18 cellular contexts compared by ENCODE assay signal in the genomic region with DNA sequence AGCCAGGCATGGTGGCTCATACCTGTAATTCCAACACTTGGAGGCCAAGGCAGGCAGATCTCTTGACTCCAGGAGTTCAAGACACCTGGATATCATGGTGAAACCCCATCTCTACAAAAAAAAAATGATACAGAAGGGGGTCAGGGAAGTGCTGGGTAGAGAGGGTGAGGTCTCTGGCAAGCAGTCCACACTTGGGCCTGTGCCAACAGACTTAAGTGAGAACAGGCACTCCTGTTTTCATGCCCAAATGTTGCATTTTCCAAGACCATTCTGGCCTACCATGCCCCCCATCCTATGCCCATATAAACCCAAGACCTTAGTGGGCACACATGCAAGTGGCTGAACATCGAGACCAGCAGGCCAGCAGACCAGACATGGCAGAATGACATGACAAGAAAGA. TPM values are rescaled to one million over a fixed set of nuclear protein-coding genes. Genes with fewer than 3 reads are reported as not detected.
A peak's percentile ranks its signal among the peaks of the same experiment; 100 is the strongest.
DNase-seq lines count a peak whose midpoint lies in the region; ATAC-seq, FAIRE-seq and TF ChIP-seq lines count a peak whose summit lies in the region.
"Had no signal": no experiment of that assay in that cellular context is flagged by ENCODE, and none has a peak within 500 bp of the region (broad histone marks: within the 10 kb centered on the region; RNA-seq: fewer than 3 reads in every experiment).

No MANE protein-coding gene starts in this region.

- no peaks in the 10 kb centered on the region for H3K36me3 ChIP-seq in K562 (ENCODE audit: control insufficient read depth, insufficient read depth, low read length)
- H3K36me3 ChIP-seq in thyroid gland: no peaks in the 10 kb centered on the region

- BruUV-seq in K562 (replicated peaks; lab: Mats Ljungman, UMichigan): no TSS peak

- TF ChIP-seq CTCF in K562 (IDR thresholded peaks at IDR 0.05 in 2 of 3, conservative IDR thresholded peaks at IDR 0.05 in 1 of 3; ENCODE audit: insufficient read depth in 2 of 3, low read depth in 1 of 3, low read length in 3 of 3): no peak
- no peak for TF ChIP-seq CTCF in thyroid gland (IDR thresholded peaks at IDR 0.05)
- TF ChIP-seq CTCF in CD4-positive, alpha-beta T cell (IDR thresholded peaks at IDR 0.05): no peak

- POLR2A ChIA-PET in K562 (lab: Yijun Ruan, JAX): no interaction called here
- POLR2A ChIA-PET in CD4-positive, alpha-beta T cell (lab: Charles Lee): no interaction called here

- no peak overlapping the region for H3K27ac ChIP-seq in right cardiac atrium (ENCODE audit: low read length)
- H3K27ac ChIP-seq in K562 (ENCODE audit: extremely low read depth, low read depth, low read length): no peak overlapping the region
- H3K27ac ChIP-seq in thyroid gland: no peak overlapping the region
- no peak overlapping the region for H3K27ac ChIP-seq in CD4-positive, alpha-beta T cell (ENCODE audit: low read depth, low read length)
- H3K27ac ChIP-seq: C4-2B had no signal

- H2AFZ ChIP-seq in K562 (ENCODE audit: low read depth, low read length): no peak overlapping the region

- no peaks in the 10 kb centered on the region for H3K9me3 ChIP-seq in right cardiac atrium (ENCODE audit: control insufficient read depth, low read length)
- H3K9me3 ChIP-seq in K562 (replicated peaks; ENCODE audit: control insufficient read depth, insufficient read depth, low read depth, low read length): no peaks in the 10 kb centered on the region
- no peaks in the 10 kb centered on the region for H3K9me3 ChIP-seq in thyroid gland
- no peaks in the 10 kb centered on the region for H3K9me3 ChIP-seq in CD4-positive, alpha-beta T cell (ENCODE audit: control insufficient read depth, low read length)

- DNase-seq in NCI-H82 (lab: John Stamatoyannopoulos, UW) (peak; percentile 26), NCI-H82 treated with DMSO at 0.1 percent for 48 hours (lab: John Stamatoyannopoulos, UW; ENCODE audit: unreplicated experiment) (no peak), right cardiac atrium (peak in 2 of 3 donors; percentile 20 to 46), left cardiac atrium (no peak), K562 (ENCODE audit: extremely low read depth in 1 of 4, low spot score in 3 of 4) (no peak), thyroid gland (peak; percentile 12 to 13)
- no peak for DNase-seq in CD4-positive, alpha-beta T cell
- no peak for DNase-seq in activated T-helper 2 cell treated with anti-CD3 and anti-CD28 coated beads, Interferon-gamma antibody, Interleukin-2, Interleukin-4, amounts not matched to agents 10 μg/mL and 5 μg/mL and 100 μg/mL, durations not matched to agents 14 hours and 24 hours and 36 hours (ENCODE audit: low spot score)
- DNase-seq: ACHN, DMS53, DND-41, EL, H9 had no signal

- no peak for TF ChIP-seq EP300 in K562 (IDR thresholded peaks at IDR 0.05; ENCODE audit: low read length)

- no peak overlapping the region for H3K4me2 ChIP-seq in K562 (ENCODE audit: insufficient read depth, low read length)

- in situ Hi-C loops in K562 (cut with MboI): no loop called here

- no peaks in the 10 kb centered on the region for H3K9me1 ChIP-seq in K562 (ENCODE audit: control insufficient read depth, insufficient read depth, low read length)

- H3K79me2 ChIP-seq in K562 (ENCODE audit: control insufficient read depth, insufficient read depth, low read length): no peaks in the 10 kb centered on the region

- CTCF ChIA-PET in K562 (lab: Yijun Ruan, JAX; ENCODE audit: low intra/inter-chr PET ratio): no interaction called here
- CTCF ChIA-PET in CD4-positive, alpha-beta T cell (lab: Charles Lee): no interaction called here

- H3K27me3 Mint-ChIP-seq in CD4-positive, alpha-beta T cell: peaks cover 6% of the 10 kb centered on the region
- H3K27me3 Mint-ChIP-seq in activated T-helper 2 cell treated with anti-CD3 and anti-CD28 coated beads, Interferon-gamma antibody, Interleukin-2, Interleukin-4, amounts not matched to agents 10 μg/mL and 5 μg/mL and 100 μg/mL, durations not matched to agents 14 hours and 24 hours and 36 hours (ENCODE audit: low read depth): peaks cover 3% of the 10 kb centered on the region

- H3K4me1 ChIP-seq in right cardiac atrium (ENCODE audit: control insufficient read depth, insufficient read depth, low read length) (no peaks in the 10 kb centered on the region), K562 (replicated peaks in 1 of 2; ENCODE audit: control insufficient read depth in 2 of 2, insufficient read depth in 2 of 2, low read length in 2 of 2) (peaks cover 3% of the 10 kb centered on the region in 2 experiments; a peak in 2 of 5 replicates), thyroid gland (peaks cover 2 to 4% of the 10 kb centered on the region in 2 donors)

- no peaks in the 10 kb centered on the region for H4K20me1 ChIP-seq in K562 (replicated peaks; ENCODE audit: control insufficient read depth, insufficient read depth, low read length)

- TF ChIP-seq RAD21 in K562 (CRISPR knock-in tag; conservative IDR thresholded peaks at IDR 0.05 in 1 of 2, IDR thresholded peaks at IDR 0.05 in 1 of 2): no peak

- H3K4me3 ChIP-seq in right cardiac atrium (ENCODE audit: low read length): no peak overlapping the region
- no peak overlapping the region for H3K4me3 ChIP-seq in K562
- H3K4me3 ChIP-seq in thyroid gland (replicated peaks in 1 of 3): no peak overlapping the region
- H3K4me3 ChIP-seq: GM12878 had no signal

- H3K27ac Mint-ChIP-seq in CD4-positive, alpha-beta T cell: no peak overlapping the region
- H3K27ac Mint-ChIP-seq in activated T-helper 2 cell treated with anti-CD3 and anti-CD28 coated beads, Interferon-gamma antibody, Interleukin-2, Interleukin-4, amounts not matched to agents 10 μg/mL and 5 μg/mL and 100 μg/mL, durations not matched to agents 14 hours and 24 hours and 36 hours: no peak overlapping the region
- H3K27ac Mint-ChIP-seq: CD4-positive, alpha-beta memory T cell; H9 had no signal

- H3K9me3 Mint-ChIP-seq in CD4-positive, alpha-beta T cell: no peaks in the 10 kb centered on the region
- H3K9me3 Mint-ChIP-seq in activated T-helper 2 cell treated with anti-CD3 and anti-CD28 coated beads, Interferon-gamma antibody, Interleukin-2, Interleukin-4, amounts not matched to agents 10 μg/mL and 5 μg/mL and 100 μg/mL, durations not matched to agents 14 hours and 24 hours and 36 hours: no peaks in the 10 kb centered on the region
- H3K9me3 Mint-ChIP-seq: CD4-positive, alpha-beta memory T cell had no signal

- H3K4me3 Mint-ChIP-seq in CD4-positive, alpha-beta T cell: no peak overlapping the region
- no peak overlapping the region for H3K4me3 Mint-ChIP-seq in activated T-helper 2 cell treated with anti-CD3 and anti-CD28 coated beads, Interferon-gamma antibody, Interleukin-2, Interleukin-4, amounts not matched to agents 10 μg/mL and 5 μg/mL and 100 μg/mL, durations not matched to agents 14 hours and 24 hours and 36 hours (ENCODE audit: low read depth)
- H3K4me3 Mint-ChIP-seq: CD4-positive, alpha-beta memory T cell; H9 had no signal

- no peak for FAIRE-seq in K562 (lab: Jason Lieb, UNC)
- FAIRE-seq: A204.1, GM12878, H1 had no signal

- ATAC-seq in right cardiac atrium (no peak), left cardiac atrium (no peak), K562 (no peak)
- ATAC-seq in CD4-positive, alpha-beta T cell (ENCODE audit: poor library complexity): no peak
- ATAC-seq: GM12878 had no signal

- 94% methylated on average over 1 of the region's 1 CpG for WGBS in right cardiac atrium
- WGBS in K562 (ENCODE audit: insufficient coverage, low coverage, missing lambda C conversion rate): 71% methylated on average over 1 of the region's 1 CpG
- WGBS in thyroid gland, 2 donors: 93 to 95% methylated on average over 1 of the region's 1 CpG

- H3K4me1 Mint-ChIP-seq in CD4-positive, alpha-beta T cell (ENCODE audit: low read depth): peaks cover 6% of the 10 kb centered on the region
- peaks cover 5% of the 10 kb centered on the region for H3K4me1 Mint-ChIP-seq in activated T-helper 2 cell treated with anti-CD3 and anti-CD28 coated beads, Interferon-gamma antibody, Interleukin-2, Interleukin-4, amounts not matched to agents 10 μg/mL and 5 μg/mL and 100 μg/mL, durations not matched to agents 14 hours and 24 hours and 36 hours (ENCODE audit: low read depth)

- intact Hi-C loops in right cardiac atrium (cut with DNase I): no loop called here
- intact Hi-C loops in left cardiac atrium (cut with DNase I): no loop called here
- intact Hi-C loops in K562 (cut with micrococcal nuclease): no loop called here
- intact Hi-C loops in thyroid gland (cut with DNase I): no loop called here
- intact Hi-C loops in CD4-positive, alpha-beta T cell (cut with DNase I, micrococcal nuclease): no loop called here
- intact Hi-C loops in activated T-helper 2 cell treated with anti-CD3 and anti-CD28 coated beads, Interferon-gamma antibody, Interleukin-2, Interleukin-4, amounts not matched to agents 10 μg/mL and 5 μg/mL and 100 μg/mL, durations not matched to agents 14 hours and 24 hours and 36 hours (cut with micrococcal nuclease): no loop called here

- no peaks in the 10 kb centered on the region for H3K36me3 Mint-ChIP-seq in CD4-positive, alpha-beta T cell (ENCODE audit: low read depth)
- H3K36me3 Mint-ChIP-seq in activated T-helper 2 cell treated with anti-CD3 and anti-CD28 coated beads, Interferon-gamma antibody, Interleukin-2, Interleukin-4, amounts not matched to agents 10 μg/mL and 5 μg/mL and 100 μg/mL, durations not matched to agents 14 hours and 24 hours and 36 hours (ENCODE audit: low read depth): no peaks in the 10 kb centered on the region
- H3K36me3 Mint-ChIP-seq: CD4-positive, alpha-beta memory T cell had no signal

- H3K27me3 ChIP-seq in right cardiac atrium (ENCODE audit: control insufficient read depth, insufficient read depth): no peaks in the 10 kb centered on the region
- no peaks in the 10 kb centered on the region for H3K27me3 ChIP-seq in K562 (ENCODE audit: control insufficient read depth in 2 of 2, insufficient read depth in 2 of 2, low read length in 2 of 2)
- no peaks in the 10 kb centered on the region for H3K27me3 ChIP-seq in thyroid gland
- no peaks in the 10 kb centered on the region for H3K27me3 ChIP-seq in CD4-positive, alpha-beta T cell (ENCODE audit: control insufficient read depth, insufficient read depth, low read length)

- TF ChIP-seq POLR2A in K562 (conservative IDR thresholded peaks at IDR 0.05) (no peak), thyroid gland (IDR thresholded peaks at IDR 0.05) (no peak)

- H3K9ac ChIP-seq in K562 (ENCODE audit: insufficient read depth in 1 of 2, low read depth in 2 of 2, low read length in 2 of 2): no peak overlapping the region

RNA-seq across cellular contexts. Expression of a gene that starts 16.0 kb away (rescaled TPM):
- total RNA-seq in right cardiac atrium: 10 to 100 TPM; 43.2 to 60.0 (median 45.7) TPM
- 50.0 TPM for polyA plus RNA-seq in right cardiac atrium
- 10 to 100 TPM; 42.2 to 48.0 TPM for total RNA-seq in left cardiac atrium
- total RNA-seq in K562 (2011; cell fraction: chromatin; rRNA removed; ENCODE audit: low replicate concordance): 13.8 and 49.6 TPM in 2 replicates
- total RNA-seq in K562 (2011; cell fraction: nucleolus; rRNA removed): 9.2 and 10.9 TPM in 2 replicates
- total RNA-seq in K562 (2011; cell fraction: nucleoplasm; rRNA removed): 19.1 and 21.8 TPM in 2 replicates
- 65.3 and 66.4 TPM in 2 replicates for total RNA-seq in K562 (2014; rRNA removed)
- 74.5 and 82.5 TPM in 2 replicates for total RNA-seq in K562 (2014; rRNA removed; fragmentation: Illumina TruSeq; extraction: Trizol)
- total RNA-seq in K562 (2015; rRNA removed; fragmentation: Illumina TruSeq; extraction: Trizol): 48.3 and 49.4 TPM in 2 replicates
- 73.3 and 74.1 TPM in 2 replicates for total RNA-seq in K562 (2021)
- 56.3 and 84.6 TPM in 2 replicates for polyA plus RNA-seq in K562 (2011; rRNA removed)
- polyA plus RNA-seq in K562 (2011; cell fraction: cytosol; rRNA removed): 13.5 and 17.5 TPM in 2 replicates
- 11.9 and 16.0 TPM in 2 replicates for polyA plus RNA-seq in K562 (2011; cell fraction: nucleus; rRNA removed)
- 51.0 and 59.8 TPM in 2 replicates for polyA plus RNA-seq in K562 (2012)
- 58.4 and 64.8 TPM in 2 replicates for polyA plus RNA-seq in K562 (2014; fragmentation: Illumina TruSeq; extraction: Trizol)
- polyA plus RNA-seq in K562 (2014; fragmentation: Nextera tagmentation; extraction: Ambion mirVana): 10 to 100 TPM; 29.7 to 32.0 TPM
- 92.2 and 108 TPM in 2 replicates for polyA plus RNA-seq in K562 (2014; rRNA removed)
- polyA minus RNA-seq in K562 (2011; rRNA and poly(A)+ RNA removed): 39.0 and 55.8 TPM in 2 replicates
- 17.4 and 24.0 TPM in 2 replicates for polyA minus RNA-seq in K562 (2011; cell fraction: cytosol; rRNA and poly(A)+ RNA removed)
- 12.3 and 20.1 TPM in 2 replicates for polyA minus RNA-seq in K562 (2011; cell fraction: nucleus; rRNA and poly(A)+ RNA removed)
- 10 to 100 TPM; 24.1 to 32.7 (median 26.3) TPM for total RNA-seq in thyroid gland
- total RNA-seq in CD4-positive, alpha-beta T cell: 1 to 10 TPM; 5.5 to 7.0 TPM
- 36.2 and 37.7 TPM in 2 replicates for total RNA-seq in activated T-helper 2 cell treated with anti-CD3 and anti-CD28 coated beads, Interferon-gamma antibody, Interleukin-2, Interleukin-4, amounts not matched to agents 10 μg/mL and 5 μg/mL and 100 μg/mL, durations not matched to agents 14 hours and 24 hours and 36 hours

Comparison
In these comparisons a context has a peak if more than half of its experiments do, and no peak if none do; other contexts are left out.
1. DNase-seq: peak in NCI-H82 (single experiment), right cardiac atrium (2 of 3) and thyroid gland (2 of 2); none in NCI-H82 treated with DMSO at 0.1 percent for 48 hours (single experiment), left cardiac atrium (single experiment), K562 (0 of 4), CD4-positive, alpha-beta T cell (0 of 10) and activated T-helper 2 cell treated with anti-CD3 and anti-CD28 coated beads, Interferon-gamma antibody, Interleukin-2, Interleukin-4, amounts not matched to agents 10 μg/mL and 5 μg/mL and 100 μg/mL, durations not matched to agents 14 hours and 24 hours and 36 hours (single experiment).